In the genomic region with DNA sequence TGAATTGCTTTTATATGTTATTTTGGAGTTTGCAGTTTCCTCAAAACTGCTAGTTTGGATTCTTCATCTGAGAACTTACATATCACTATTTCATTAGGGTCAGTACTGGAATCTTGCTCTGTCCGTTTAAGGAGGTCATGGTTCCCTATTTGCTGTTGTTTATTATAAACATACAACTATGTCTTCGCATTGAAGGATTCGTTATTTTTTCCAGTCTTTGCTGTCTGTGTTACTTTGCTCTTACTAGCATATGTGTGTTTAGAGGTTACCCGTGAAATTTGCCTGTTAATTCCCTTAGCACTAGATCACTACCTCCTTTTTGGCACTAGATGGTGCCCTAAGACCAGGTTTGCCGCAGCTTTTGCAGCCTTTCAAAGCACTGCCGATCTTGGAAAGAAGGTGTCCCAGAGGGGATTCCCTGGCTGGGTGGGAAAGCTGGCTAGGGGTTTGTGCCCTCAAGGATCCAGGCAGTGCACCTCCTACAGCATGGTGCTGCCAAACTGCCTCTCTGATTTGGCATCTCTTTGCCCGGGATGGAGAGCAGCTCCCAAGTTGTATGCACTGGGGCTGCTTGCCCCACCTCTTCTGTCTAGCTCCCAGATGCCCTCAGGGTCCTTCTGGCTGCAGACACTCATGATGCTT, we compare ENCODE assay signal across 8 cellular contexts.
DNase-seq lines count a peak whose midpoint lies in the region; ATAC-seq, FAIRE-seq and TF ChIP-seq lines count a peak whose summit lies in the region.

No MANE protein-coding gene starts in this region.

- intact Hi-C loops in left colon (cut with DNase I, micrococcal nuclease), result loop anchor here in 1 of 2 donors (10.0 kb wide), 2 partner anchors 220 to 550 kb away; no protein-coding TSS in a partner anchor

- TF ChIP-seq CTCF in VCaP (conservative IDR thresholded peaks at IDR 0.05) (peak; percentile 77), bronchial epithelial cell (IDR thresholded peaks at IDR 0.05; ENCODE audit: insufficient read depth, low read length, severe bottlenecking) (peak; percentile 67)

- no peak overlapping the region for H3K27ac ChIP-seq in VCaP

- no peak overlapping the region for H3K4me3 ChIP-seq in bronchial epithelial cell (ENCODE audit: low read depth, low read length)

- ATAC-seq in GM18508 (IDR thresholded peaks at IDR 0.05; ENCODE audit: insufficient read depth, unreplicated experiment) (peak; percentile 79), HG02973 (IDR thresholded peaks at IDR 0.05; ENCODE audit: unreplicated experiment) (peak; percentile 76), left colon (peak; percentile 71)

- H3K27me3 ChIP-seq in bronchial epithelial cell (ENCODE audit: control insufficient read depth, insufficient read depth, low read length), result no peaks in the 10 kb centered on the region

- no peak for FAIRE-seq in bronchial epithelial cell (lab: Jason Lieb, UNC)

- H3K36me3 ChIP-seq in bronchial epithelial cell (ENCODE audit: control insufficient read depth, insufficient read depth, low read length), result no peaks in the 10 kb centered on the region

- DNase-seq in ACHN (peak; percentile 77), NCI-H2107 treated with DMSO at 0.1 percent for 48 hours (lab: John Stamatoyannopoulos, UW; ENCODE audit: unreplicated experiment) (peak; percentile 35), bronchial epithelial cell (ENCODE audit: low read depth) (peak; percentile 57), left colon (peak in 1 of 2 donors; percentile 39)
- DNase-seq in stimulated activated CD4-positive, alpha-beta T cell treated with anti-CD3 and anti-CD28 coated beads, TNF-alpha, amount 100 ng/mL, for 1 hour (ENCODE audit: low read depth in 3 of 3, low spot score in 1 of 3), result peak; percentile 33 to 41 (median 41)

- in situ Hi-C loops in ACHN (cut with HindIII; ENCODE audit: low pct_ligation_motif_present, low pct_unique_long_range_greater_than_20kb, low sequenced_read_pairs), result no loop called here
